ENCODE assay signal across 8 cellular contexts in the genomic region with DNA sequence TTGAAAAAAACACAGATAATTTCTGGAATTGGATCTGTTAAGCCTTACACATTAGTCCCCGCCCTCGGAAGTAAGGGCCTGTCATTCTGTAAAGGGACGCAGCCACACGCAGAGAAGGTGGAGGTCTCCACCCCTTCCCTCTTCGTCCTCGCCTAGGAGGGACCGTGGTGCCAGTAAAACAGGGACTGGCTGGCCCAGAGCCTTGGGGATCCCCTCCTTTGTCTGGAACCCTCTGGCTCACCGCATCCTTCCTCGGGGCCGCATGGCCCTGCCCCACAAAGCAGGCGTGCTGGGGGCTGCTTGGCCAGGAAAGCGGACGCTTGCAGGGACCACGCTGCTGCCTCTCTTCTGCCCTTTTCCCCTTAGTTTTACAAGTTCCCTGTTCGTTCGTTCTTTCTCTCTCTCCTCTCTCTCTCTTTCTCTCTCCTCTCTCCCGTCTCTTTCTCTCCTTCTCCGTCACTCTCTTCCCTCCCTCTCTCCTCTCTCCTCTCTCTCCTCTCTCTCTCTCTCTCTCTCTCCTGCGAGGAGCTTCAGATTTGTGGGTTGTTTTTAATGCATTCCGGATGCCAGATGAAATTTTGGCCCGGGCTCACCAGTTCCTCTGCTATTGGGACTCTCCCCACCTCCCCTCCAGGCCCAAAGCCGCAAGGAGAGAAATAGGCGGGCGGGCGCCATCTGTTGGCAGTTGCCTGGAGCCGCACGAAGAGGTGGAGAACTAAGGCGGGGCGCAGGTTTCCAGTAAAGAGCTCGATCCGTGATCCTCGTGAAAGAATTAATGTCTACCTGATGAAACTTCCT. TPM values are rescaled to one million over a fixed set of nuclear protein-coding genes. Genes with fewer than 3 reads are reported as not detected.
DNase-seq lines count a peak whose midpoint lies in the region; ATAC-seq and TF ChIP-seq lines count a peak whose summit lies in the region.

No MANE protein-coding gene starts in this region.

- CTCF ChIA-PET in HEK293 (lab: Yijun Ruan, JAX), result interaction anchor here (0.5 to 4.7 kb wide), 74 partner anchors 8 to 1890 kb away, joined by 3 to 92 read pairs (median 4); a partner anchor contains a TSS

- H3K27me3 ChIP-seq in lower lobe of right lung (ENCODE audit: low read depth), result no peaks in the 10 kb centered on the region

- H3K36me3 ChIP-seq in HEK293 (ENCODE audit: control insufficient read depth in 2 of 2, insufficient read depth in 1 of 2, low read length in 2 of 2), result peaks cover 0 to 36% of the 10 kb centered on the region in 2 experiments
- H3K36me3 ChIP-seq in lower lobe of right lung, result no peaks in the 10 kb centered on the region

- H3K4me3 ChIP-seq in GM12864 (ENCODE audit: low read depth, low read length), result no peak overlapping the region
- no peak overlapping the region for H3K4me3 ChIP-seq in HEK293 (ENCODE audit: low read depth, low read length)
- peak overlapping the region; percentile 32 for H3K4me3 ChIP-seq in lower lobe of right lung

- H3K9me3 ChIP-seq in HEK293 (ENCODE audit: control insufficient read depth, insufficient read depth, low read depth, low read length), result no peaks in the 10 kb centered on the region
- no peaks in the 10 kb centered on the region for H3K9me3 ChIP-seq in lower lobe of right lung

- ATAC-seq in lower lobe of right lung, result peak; percentile 92 to 93

- DNase-seq in GM12864 (ENCODE audit: low read depth), result peak; percentile 19
- DNase-seq in NCI-H128 (lab: John Stamatoyannopoulos, UW; ENCODE audit: unreplicated experiment), result peak; percentile 14
- DNase-seq in activated CD4-positive, alpha-beta T cell treated with anti-CD3 and anti-CD28 coated beads, Interleukin-2, amount 50 U/mL, for 48 hours, result peak; percentile 81 to 84
- DNase-seq in dermis microvascular lymphatic vessel endothelial cell (ENCODE audit: low read depth in 2 of 2), result peak; percentile 68 to 78
- peak; percentile 90 for DNase-seq in lower lobe of right lung
- DNase-seq in stimulated activated CD4-positive, alpha-beta T cell treated with anti-CD3 and anti-CD28 coated beads, TNF-alpha, amount 100 ng/mL, for 1 hour (ENCODE audit: low read depth in 3 of 3, low spot score in 1 of 3), result peak in 2 of 3 donors; percentile 6 to 57
- DNase-seq in NCI-H2227 treated with DMSO at 0.1 percent for 48 hours (lab: John Stamatoyannopoulos, UW), result no peak

- intact Hi-C loops in lower lobe of right lung (cut with DNase I), result no loop called here

- peak; percentile 75 for TF ChIP-seq CTCF in GM12864 (IDR thresholded peaks at IDR 0.05; ENCODE audit: low read depth, low read length, missing control alignments)
- peak; percentile 63 for TF ChIP-seq CTCF in HEK293 (tag by site-specific recombination; IDR thresholded peaks at IDR 0.05)
- TF ChIP-seq CTCF in lower lobe of right lung (IDR thresholded peaks at IDR 0.05), result peak; percentile 84

- H3K27ac ChIP-seq in HEK293 (ENCODE audit: extremely low read depth, low read depth, low read length) (no peak overlapping the region), lower lobe of right lung (peak overlapping the region; percentile 66)

- H3K4me1 ChIP-seq in HEK293 (ENCODE audit: control insufficient read depth, insufficient read depth, low read length) (no peaks in the 10 kb centered on the region), lower lobe of right lung (peaks cover 9% of the 10 kb centered on the region)

- POLR2A ChIA-PET in HEK293 (lab: Yijun Ruan, JAX), result interaction anchor here (1.2 kb wide), 1 partner anchor 239 kb away, joined by 4 read pairs; no protein-coding TSS in a partner anchor

TF ChIP-seq in HEK293, 187 proteins besides CTCF, POLR2A, EP300 and RAD21 (continues in another document):
- TF ChIP-seq, protein P1, sequence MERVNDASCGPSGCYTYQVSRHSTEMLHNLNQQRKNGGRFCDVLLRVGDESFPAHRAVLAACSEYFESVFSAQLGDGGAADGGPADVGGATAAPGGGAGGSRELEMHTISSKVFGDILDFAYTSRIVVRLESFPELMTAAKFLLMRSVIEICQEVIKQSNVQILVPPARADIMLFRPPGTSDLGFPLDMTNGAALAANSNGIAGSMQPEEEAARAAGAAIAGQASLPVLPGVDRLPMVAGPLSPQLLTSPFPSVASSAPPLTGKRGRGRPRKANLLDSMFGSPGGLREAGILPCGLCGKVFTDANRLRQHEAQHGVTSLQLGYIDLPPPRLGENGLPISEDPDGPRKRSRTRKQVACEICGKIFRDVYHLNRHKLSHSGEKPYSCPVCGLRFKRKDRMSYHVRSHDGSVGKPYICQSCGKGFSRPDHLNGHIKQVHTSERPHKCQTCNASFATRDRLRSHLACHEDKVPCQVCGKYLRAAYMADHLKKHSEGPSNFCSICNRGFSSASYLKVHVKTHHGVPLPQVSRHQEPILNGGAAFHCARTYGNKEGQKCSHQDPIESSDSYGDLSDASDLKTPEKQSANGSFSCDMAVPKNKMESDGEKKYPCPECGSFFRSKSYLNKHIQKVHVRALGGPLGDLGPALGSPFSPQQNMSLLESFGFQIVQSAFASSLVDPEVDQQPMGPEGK (tag by site-specific recombination; IDR thresholded peaks at IDR 0.05), result 0 out of 2 replicates have a peak, but pooled peaks have one; percentile 25
- TF ChIP-seq ZNF292 (tag by site-specific recombination; IDR thresholded peaks at IDR 0.05; ENCODE audit: borderline replicate concordance, low read depth) (no peak), ZNF623 (tag by site-specific recombination; IDR thresholded peaks at IDR 0.05) (no peak), ZNF654 (tag by site-specific recombination; IDR thresholded peaks at IDR 0.05; ENCODE audit: low read depth) (peak; percentile 84), ZBTB17 (tag by site-specific recombination; IDR thresholded peaks at IDR 0.05) (peak; percentile 90), ZNF23 (tag by site-specific recombination; IDR thresholded peaks at IDR 0.05; ENCODE audit: borderline replicate concordance) (no peak), ZNF596 (tag by site-specific recombination; IDR thresholded peaks at IDR 0.05) (peak; percentile 97), ZNF660 (tag by site-specific recombination; IDR thresholded peaks at IDR 0.05) (peak; percentile 37; the same call in 1 of the 2 replicates)
- TF ChIP-seq, protein P2, sequence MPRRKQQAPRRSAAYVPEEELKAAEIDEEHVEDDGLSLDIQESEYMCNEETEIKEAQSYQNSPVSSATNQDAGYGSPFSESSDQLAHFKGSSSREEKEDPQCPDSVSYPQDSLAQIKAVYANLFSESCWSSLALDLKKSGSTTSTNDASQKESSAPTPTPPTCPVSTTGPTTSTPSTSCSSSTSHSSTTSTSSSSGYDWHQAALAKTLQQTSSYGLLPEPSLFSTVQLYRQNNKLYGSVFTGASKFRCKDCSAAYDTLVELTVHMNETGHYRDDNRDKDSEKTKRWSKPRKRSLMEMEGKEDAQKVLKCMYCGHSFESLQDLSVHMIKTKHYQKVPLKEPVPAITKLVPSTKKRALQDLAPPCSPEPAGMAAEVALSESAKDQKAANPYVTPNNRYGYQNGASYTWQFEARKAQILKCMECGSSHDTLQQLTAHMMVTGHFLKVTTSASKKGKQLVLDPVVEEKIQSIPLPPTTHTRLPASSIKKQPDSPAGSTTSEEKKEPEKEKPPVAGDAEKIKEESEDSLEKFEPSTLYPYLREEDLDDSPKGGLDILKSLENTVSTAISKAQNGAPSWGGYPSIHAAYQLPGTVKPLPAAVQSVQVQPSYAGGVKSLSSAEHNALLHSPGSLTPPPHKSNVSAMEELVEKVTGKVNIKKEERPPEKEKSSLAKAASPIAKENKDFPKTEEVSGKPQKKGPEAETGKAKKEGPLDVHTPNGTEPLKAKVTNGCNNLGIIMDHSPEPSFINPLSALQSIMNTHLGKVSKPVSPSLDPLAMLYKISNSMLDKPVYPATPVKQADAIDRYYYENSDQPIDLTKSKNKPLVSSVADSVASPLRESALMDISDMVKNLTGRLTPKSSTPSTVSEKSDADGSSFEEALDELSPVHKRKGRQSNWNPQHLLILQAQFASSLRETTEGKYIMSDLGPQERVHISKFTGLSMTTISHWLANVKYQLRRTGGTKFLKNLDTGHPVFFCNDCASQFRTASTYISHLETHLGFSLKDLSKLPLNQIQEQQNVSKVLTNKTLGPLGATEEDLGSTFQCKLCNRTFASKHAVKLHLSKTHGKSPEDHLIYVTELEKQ (tag by site-specific recombination; IDR thresholded peaks at IDR 0.05; ENCODE audit: borderline replicate concordance), result no peak
- TF ChIP-seq, protein P3, sequence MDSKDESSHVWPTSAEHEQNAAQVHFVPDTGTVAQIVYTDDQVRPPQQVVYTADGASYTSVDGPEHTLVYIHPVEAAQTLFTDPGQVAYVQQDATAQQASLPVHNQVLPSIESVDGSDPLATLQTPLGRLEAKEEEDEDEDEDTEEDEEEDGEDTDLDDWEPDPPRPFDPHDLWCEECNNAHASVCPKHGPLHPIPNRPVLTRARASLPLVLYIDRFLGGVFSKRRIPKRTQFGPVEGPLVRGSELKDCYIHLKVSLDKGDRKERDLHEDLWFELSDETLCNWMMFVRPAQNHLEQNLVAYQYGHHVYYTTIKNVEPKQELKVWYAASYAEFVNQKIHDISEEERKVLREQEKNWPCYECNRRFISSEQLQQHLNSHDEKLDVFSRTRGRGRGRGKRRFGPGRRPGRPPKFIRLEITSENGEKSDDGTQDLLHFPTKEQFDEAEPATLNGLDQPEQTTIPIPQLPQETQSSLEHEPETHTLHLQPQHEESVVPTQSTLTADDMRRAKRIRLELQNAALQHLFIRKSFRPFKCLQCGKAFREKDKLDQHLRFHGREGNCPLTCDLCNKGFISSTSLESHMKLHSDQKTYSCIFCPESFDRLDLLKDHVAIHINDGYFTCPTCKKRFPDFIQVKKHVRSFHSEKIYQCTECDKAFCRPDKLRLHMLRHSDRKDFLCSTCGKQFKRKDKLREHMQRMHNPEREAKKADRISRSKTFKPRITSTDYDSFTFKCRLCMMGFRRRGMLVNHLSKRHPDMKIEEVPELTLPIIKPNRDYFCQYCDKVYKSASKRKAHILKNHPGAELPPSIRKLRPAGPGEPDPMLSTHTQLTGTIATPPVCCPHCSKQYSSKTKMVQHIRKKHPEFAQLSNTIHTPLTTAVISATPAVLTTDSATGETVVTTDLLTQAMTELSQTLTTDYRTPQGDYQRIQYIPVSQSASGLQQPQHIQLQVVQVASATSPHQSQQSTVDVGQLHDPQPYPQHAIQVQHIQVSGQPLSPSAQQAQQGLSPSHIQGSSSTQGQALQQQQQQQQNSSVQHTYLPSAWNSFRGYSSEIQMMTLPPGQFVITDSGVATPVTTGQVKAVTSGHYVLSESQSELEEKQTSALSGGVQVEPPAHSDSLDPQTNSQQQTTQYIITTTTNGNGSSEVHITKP (tag by site-specific recombination; IDR thresholded peaks at IDR 0.05), result no peak

RNA-seq across cellular contexts. Expression of a gene that starts 35.1 kb away (rescaled TPM):
- 0.64 and 1.3 TPM in 2 replicates for total RNA-seq in dermis microvascular lymphatic vessel endothelial cell
- total RNA-seq in lower lobe of right lung, result 13.4 TPM
